In genomic region chr7:138245216-138245615, GRCh38 we compare ENCODE assay signal across 24 cellular contexts.
DNase-seq lines count a peak whose midpoint lies in the region; TF ChIP-seq lines count a peak whose summit lies in the region.
"Had no signal": no experiment of that assay in that cellular context is flagged by ENCODE, and none has a peak within 500 bp of the region (broad histone marks: within the 10 kb centered on the region; RNA-seq: fewer than 3 reads in every experiment).

No MANE protein-coding gene starts in this region.

- H3K36me3 Mint-ChIP-seq in neural progenitor cell: peaks cover 4% of the 10 kb centered on the region

- H3F3A ChIP-seq in neural progenitor cell (ENCODE audit: low read depth): peaks cover 66% of the 10 kb centered on the region

- H3K9ac ChIP-seq in neural progenitor cell: no peak overlapping the region

- peak overlapping the region; percentile 5 for H3K4me2 ChIP-seq in neural progenitor cell

- no peaks in the 10 kb centered on the region for H4K20me1 ChIP-seq in neural progenitor cell (ENCODE audit: low read depth)

- no peaks in the 10 kb centered on the region for H3K79me2 ChIP-seq in neural progenitor cell (ENCODE audit: low read depth)

- H2AFZ ChIP-seq in neural progenitor cell (replicated peaks): no peak overlapping the region

- in situ Hi-C loops in HAP-1 (cut with MboI; ENCODE audit: low sequenced_read_pairs) (no loop called here), brain microvascular endothelial cell (cut with HindIII; ENCODE audit: low pct_ligation_motif_present, low sequenced_read_pairs) (no loop called here)

- H3K27me3 ChIP-seq in neural progenitor cell (no peaks in the 10 kb centered on the region), HAP-1 (ENCODE audit: low read depth) (no peaks in the 10 kb centered on the region), brain microvascular endothelial cell (replicated peaks) (no peaks in the 10 kb centered on the region)
- H3K27me3 ChIP-seq: BE2C had no signal

- H3K4me3 Mint-ChIP-seq in neural progenitor cell: no peak overlapping the region
- H3K4me3 Mint-ChIP-seq: activated CD4-positive, alpha-beta T cell treated with anti-CD3 and anti-CD28 coated beads, Interleukin-2, amount 10 ng/mL, durations not matched to agents 7 days and 5 days; activated T-helper 1 cell treated with anti-CD3 and anti-CD28 coated beads, Interleukin-12 subunit alpha, Interleukin-12 subunit beta, Interleukin-2, Interleukin-4 antibody, amounts not matched to agents 30 ng/mL and 10 ng/mL and 1 ng/mL, durations not matched to agents 14 hours and 24 hours and 36 hours; T-helper 2 cell treated with Interferon-gamma antibody and Interleukin-4, amounts not matched to agents 5 μg/mL and 100 μg/mL, for 36 hours had no signal

- peaks cover 3% of the 10 kb centered on the region for H3K9me3 ChIP-seq in neural progenitor cell (ENCODE audit: low read depth)
- H3K9me3 ChIP-seq in HAP-1: 0 out of 2 replicates have a peak, but pooled peaks cover 3% of the 10 kb centered on the region
- H3K9me3 ChIP-seq: BE2C had no signal

- peaks cover 9% of the 10 kb centered on the region for H3K9me3 Mint-ChIP-seq in neural progenitor cell
- H3K9me3 Mint-ChIP-seq: activated T-helper 1 cell treated with anti-CD3 and anti-CD28 coated beads, Interleukin-12 subunit alpha, Interleukin-12 subunit beta, Interleukin-2, Interleukin-4 antibody, amounts not matched to agents 30 ng/mL and 10 ng/mL and 1 ng/mL, durations not matched to agents 14 hours and 24 hours and 36 hours had no signal

- H3K4me1 ChIP-seq in neural progenitor cell: peaks cover 64% of the 10 kb centered on the region
- H3K4me1 ChIP-seq in HAP-1: peaks cover 56% of the 10 kb centered on the region

- peak overlapping the region; percentile 99 for H3K27ac Mint-ChIP-seq in neural progenitor cell
- H3K27ac Mint-ChIP-seq: activated CD4-positive, alpha-beta T cell treated with anti-CD3 and anti-CD28 coated beads, Interleukin-2, amount 10 ng/mL, durations not matched to agents 7 days and 5 days; activated T-helper 1 cell treated with anti-CD3 and anti-CD28 coated beads, Interleukin-12 subunit alpha, Interleukin-12 subunit beta, Interleukin-2, Interleukin-4 antibody, amounts not matched to agents 30 ng/mL and 10 ng/mL and 1 ng/mL, durations not matched to agents 14 hours and 24 hours and 36 hours; T-helper 2 cell treated with Interferon-gamma antibody and Interleukin-4, amounts not matched to agents 5 μg/mL and 100 μg/mL, for 36 hours had no signal

- H3K4me3 ChIP-seq in fibroblast of villous mesenchyme (ENCODE audit: low read depth, low read length) (no peak overlapping the region), neural progenitor cell (no peak overlapping the region), HAP-1 (no peak overlapping the region), brain microvascular endothelial cell (ENCODE audit: low read depth, low read length) (no peak overlapping the region)
- H3K4me3 ChIP-seq: lung had no signal

- H3K36me3 ChIP-seq in neural progenitor cell: no peaks in the 10 kb centered on the region
- H3K36me3 ChIP-seq in HAP-1 (replicated peaks): no peaks in the 10 kb centered on the region
- no peaks in the 10 kb centered on the region for H3K36me3 ChIP-seq in brain microvascular endothelial cell (replicated peaks)
- H3K36me3 ChIP-seq: BE2C had no signal

- no peak overlapping the region for H3K27ac ChIP-seq in neural progenitor cell
- no peak overlapping the region for H3K27ac ChIP-seq in brain microvascular endothelial cell
- H3K27ac ChIP-seq: VCaP had no signal

- no peak for TF ChIP-seq CTCF in fibroblast of villous mesenchyme (IDR thresholded peaks at IDR 0.05; ENCODE audit: insufficient read depth, low read depth, low read length)
- no peak for TF ChIP-seq CTCF in neural progenitor cell (IDR thresholded peaks at IDR 0.05)
- TF ChIP-seq CTCF in brain microvascular endothelial cell (IDR thresholded peaks at IDR 0.05; ENCODE audit: low read depth, low read length, missing control alignments): no peak

- peak; percentile 16 for DNase-seq in NCI-H345 (lab: John Stamatoyannopoulos, UW)
- DNase-seq in NCI-H345 treated with DMSO at 0.1 percent for 48 hours (lab: John Stamatoyannopoulos, UW; ENCODE audit: unreplicated experiment): no peak
- DNase-seq in NCI-H1092 (lab: John Stamatoyannopoulos, UW): peak; percentile 28
- DNase-seq in fibroblast of villous mesenchyme (ENCODE audit: low read depth): peak; percentile 73
- no peak for DNase-seq in neural progenitor cell (ENCODE audit: low spot score)
- no peak for DNase-seq in HAP-1 (ENCODE audit: low spot score in 2 of 2)
- no peak for DNase-seq in AML-193 (lab: John Stamatoyannopoulos, UW)
- DNase-seq in brain microvascular endothelial cell: no peak
- DNase-seq: activated CD4-positive, alpha-beta T cell treated with anti-CD3 and anti-CD28 coated beads, Interleukin-2, amount 10 ng/mL, durations not matched to agents 7 days and 5 days; activated naive CD4-positive, alpha-beta T cell treated with anti-CD3 and anti-CD28 coated beads, Interleukin-2, amount 50 U/mL, for 16 hours; amygdala; BE2C; caudate nucleus; dermis blood vessel endothelial cell; DND-41; H7; NCI-H146; NCI-H774; nucleus accumbens; OCI-M1 had no signal

- H3K4me1 Mint-ChIP-seq in neural progenitor cell: peaks cover 57% of the 10 kb centered on the region
- H3K4me1 Mint-ChIP-seq: activated CD4-positive, alpha-beta T cell treated with anti-CD3 and anti-CD28 coated beads, Interleukin-2, amount 10 ng/mL, durations not matched to agents 7 days and 5 days had no signal

- peaks cover 4% of the 10 kb centered on the region for H3K27me3 Mint-ChIP-seq in neural progenitor cell (ENCODE audit: insufficient read depth, low read depth)

Comparison
In these comparisons a context has a peak if more than half of its experiments do, and no peak if none do; other contexts are left out.
1. DNase-seq: peak in NCI-H345 (single experiment), NCI-H1092 (single experiment) and fibroblast of villous mesenchyme (single experiment); none in NCI-H345 treated with DMSO at 0.1 percent for 48 hours (single experiment), neural progenitor cell (single experiment), HAP-1 (0 of 2), AML-193 (0 of 2) and brain microvascular endothelial cell (single experiment).